1 cellular context compared by ENCODE assay signal in genomic region chr1:218611916-218612580, GRCh38.
TF ChIP-seq lines count a peak whose summit lies in the region.

No MANE protein-coding gene starts in this region.

TF ChIP-seq in GM23338, 12 proteins besides CTCF, POLR2A, EP300 and RAD21:
- no peak for TF ChIP-seq REST (IDR thresholded peaks at IDR 0.05; ENCODE audit: unreplicated experiment)
- TF ChIP-seq EZH2phosphoT487 (IDR thresholded peaks at IDR 0.05; ENCODE audit: unreplicated experiment), result no peak
- no peak for TF ChIP-seq ETS1 (IDR thresholded peaks at IDR 0.05)
